ENCODE assay signal across 1 cellular context in the genomic region with DNA sequence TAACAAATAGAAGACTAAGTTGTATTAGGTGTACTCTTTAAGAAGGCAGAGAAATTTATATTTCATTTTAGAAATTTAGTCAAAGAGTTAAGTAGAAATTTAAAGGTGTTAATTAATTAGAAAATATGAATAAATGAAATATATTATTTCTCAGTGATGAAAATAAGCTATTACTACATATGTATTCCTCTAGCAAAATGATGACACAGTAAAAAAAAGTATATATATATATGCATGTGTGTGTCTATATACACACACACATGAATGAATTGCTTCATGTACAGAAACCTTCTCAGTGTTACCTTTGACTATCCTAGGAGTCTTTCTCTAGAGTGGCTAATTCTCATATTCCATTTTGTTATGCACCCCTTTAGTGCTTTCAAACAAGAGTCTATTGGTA.
TF ChIP-seq lines count a peak whose summit lies in the region.

No MANE protein-coding gene starts in this region.

TF ChIP-seq in HepG2, 621 proteins besides CTCF, POLR2A, EP300 and RAD21:
- TF ChIP-seq, protein P1, sequence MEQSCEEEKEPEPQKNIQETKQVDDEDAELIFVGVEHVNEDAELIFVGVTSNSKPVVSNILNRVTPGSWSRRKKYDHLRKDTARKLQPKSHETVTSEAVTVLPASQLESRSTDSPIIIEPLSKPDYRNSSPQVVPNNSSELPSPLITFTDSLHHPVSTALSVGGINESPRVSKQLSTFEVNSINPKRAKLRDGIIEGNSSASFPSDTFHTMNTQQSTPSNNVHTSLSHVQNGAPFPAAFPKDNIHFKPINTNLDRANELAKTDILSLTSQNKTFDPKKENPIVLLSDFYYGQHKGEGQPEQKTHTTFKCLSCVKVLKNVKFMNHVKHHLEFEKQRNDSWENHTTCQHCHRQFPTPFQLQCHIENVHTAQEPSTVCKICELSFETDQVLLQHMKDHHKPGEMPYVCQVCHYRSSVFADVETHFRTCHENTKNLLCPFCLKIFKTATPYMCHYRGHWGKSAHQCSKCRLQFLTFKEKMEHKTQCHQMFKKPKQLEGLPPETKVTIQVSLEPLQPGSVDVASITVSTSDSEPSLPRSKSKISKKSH (CRISPR knock-in tag; IDR thresholded peaks at IDR 0.05; ENCODE audit: borderline replicate concordance), result no peak
- no peak for TF ChIP-seq DR1 (CRISPR knock-in tag; IDR thresholded peaks at IDR 0.05)
- no peak for TF ChIP-seq KLF6 (CRISPR knock-in tag; IDR thresholded peaks at IDR 0.05)
- peak; percentile 5 to 64; a peak in 2 of 4 replicates for TF ChIP-seq MAFK (conservative IDR thresholded peaks at IDR 0.05 in 1 of 2, IDR thresholded peaks at IDR 0.05 in 1 of 2; ENCODE audit: low read length in 2 of 2)
- no peak for TF ChIP-seq NRL (CRISPR knock-in tag; IDR thresholded peaks at IDR 0.05; ENCODE audit: borderline replicate concordance)
- TF ChIP-seq, protein P2, sequence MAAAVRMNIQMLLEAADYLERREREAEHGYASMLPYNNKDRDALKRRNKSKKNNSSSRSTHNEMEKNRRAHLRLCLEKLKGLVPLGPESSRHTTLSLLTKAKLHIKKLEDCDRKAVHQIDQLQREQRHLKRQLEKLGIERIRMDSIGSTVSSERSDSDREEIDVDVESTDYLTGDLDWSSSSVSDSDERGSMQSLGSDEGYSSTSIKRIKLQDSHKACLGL (CRISPR knock-in tag; IDR thresholded peaks at IDR 0.05), result no peak
- TF ChIP-seq MAFF (IDR thresholded peaks at IDR 0.05; ENCODE audit: low read depth, low read length), result peak; percentile 42; the same call in 1 of the 2 replicates
- TF ChIP-seq, protein P3, sequence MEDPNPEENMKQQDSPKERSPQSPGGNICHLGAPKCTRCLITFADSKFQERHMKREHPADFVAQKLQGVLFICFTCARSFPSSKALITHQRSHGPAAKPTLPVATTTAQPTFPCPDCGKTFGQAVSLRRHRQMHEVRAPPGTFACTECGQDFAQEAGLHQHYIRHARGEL (CRISPR knock-in tag; IDR thresholded peaks at IDR 0.05), result no peak
- no peak for TF ChIP-seq ZNF292 (CRISPR knock-in tag; IDR thresholded peaks at IDR 0.05; ENCODE audit: borderline replicate concordance, low read depth)
- TF ChIP-seq KLF16 (CRISPR knock-in tag; IDR thresholded peaks at IDR 0.05), result no peak
